20 cellular contexts compared by ENCODE assay signal in the genomic region with DNA sequence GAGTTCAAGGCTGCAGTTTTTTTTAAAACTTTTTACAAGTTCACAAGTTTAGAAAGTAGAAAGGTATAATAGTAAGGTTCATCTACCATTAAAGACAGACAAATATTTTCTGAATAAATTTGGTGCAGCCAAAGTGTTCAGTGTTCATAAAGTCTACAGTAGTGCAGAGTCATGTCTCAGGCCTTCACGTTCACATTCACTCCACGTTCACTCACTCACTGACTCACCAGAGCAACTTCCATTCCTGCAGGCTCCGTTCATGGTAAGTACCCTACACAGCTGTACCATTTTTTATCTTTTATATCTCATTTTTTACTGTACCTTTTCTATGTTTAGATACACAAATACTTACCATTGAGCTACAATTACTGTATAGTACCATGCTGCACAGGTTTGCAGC.
DNase-seq lines count a peak whose midpoint lies in the region; ATAC-seq and TF ChIP-seq lines count a peak whose summit lies in the region.
"Had no signal": no experiment of that assay in that cellular context is flagged by ENCODE, and none has a peak within 500 bp of the region (broad histone marks: within the 10 kb centered on the region; RNA-seq: fewer than 3 reads in every experiment).

No MANE protein-coding gene starts in this region.

- no peak for TF ChIP-seq CTCF in AG04450 (IDR thresholded peaks at IDR 0.05; ENCODE audit: low read depth, low read length)
- no peak for TF ChIP-seq CTCF in HFFc6 (IDR thresholded peaks at IDR 0.05)
- TF ChIP-seq CTCF in WTC11 (IDR thresholded peaks at IDR 0.05), result no peak
- no peak for TF ChIP-seq CTCF in nephron progenitor cell (IDR thresholded peaks at IDR 0.05)

- H3K27me3 Mint-ChIP-seq in HFFc6 (ENCODE audit: insufficient read depth), result no peaks in the 10 kb centered on the region
- no peaks in the 10 kb centered on the region for H3K27me3 Mint-ChIP-seq in WTC11 (ENCODE audit: low read depth)
- H3K27me3 Mint-ChIP-seq in nephron progenitor cell (ENCODE audit: low read depth, poor library complexity), result no peaks in the 10 kb centered on the region
- H3K27me3 Mint-ChIP-seq: activated B cell treated with CpG ODN at 0.5 μM for 24 hours; activated naive CD8-positive, alpha-beta T cell treated with anti-CD3 and anti-CD28 coated beads, Interleukin-2, amount 50 U/mL, for 24 hours; stimulated activated naive B cell treated with anti-CD40 and anti-IgM and Interleukin-4, amounts not matched to agents 10 μg/mL and 1 μg/mL and 100 μg/mL, for 72 hours; type B pancreatic cell had no signal

- H3K36me3 Mint-ChIP-seq in HFFc6 (ENCODE audit: low read depth), result peaks cover 31% of the 10 kb centered on the region
- peaks cover 61% of the 10 kb centered on the region for H3K36me3 Mint-ChIP-seq in WTC11
- H3K36me3 Mint-ChIP-seq in nephron progenitor cell (ENCODE audit: low read depth), result peaks cover 53% of the 10 kb centered on the region

- POLR2A ChIA-PET in AG04450 (lab: Yijun Ruan, JAX) (no interaction called here), WTC11 (lab: Charles Lee) (no interaction called here)

- H3K27ac Mint-ChIP-seq in HFFc6, result peak overlapping the region; percentile 80
- 0 out of 2 replicates have a peak overlapping the region, but pooled peaks have one; percentile 16 for H3K27ac Mint-ChIP-seq in WTC11
- H3K27ac Mint-ChIP-seq in nephron progenitor cell, result no peak overlapping the region
- H3K27ac Mint-ChIP-seq: activated B cell treated with CpG ODN at 0.5 μM for 24 hours; activated naive CD8-positive, alpha-beta T cell treated with anti-CD3 and anti-CD28 coated beads, Interleukin-2, amount 50 U/mL, for 24 hours; activated T-helper 1 cell treated with anti-CD3 and anti-CD28 coated beads, Interleukin-12 subunit alpha, Interleukin-12 subunit beta, Interleukin-2, Interleukin-4 antibody, amounts not matched to agents 30 ng/mL and 10 ng/mL and 1 ng/mL, durations not matched to agents 14 hours and 24 hours and 36 hours; type B pancreatic cell had no signal

- ATAC-seq in WTC11, result no peak
- ATAC-seq: activated naive CD8-positive, alpha-beta T cell treated with anti-CD3 and anti-CD28 coated beads, Interleukin-2, amount 50 U/mL, for 24 hours; stimulated activated naive B cell treated with anti-CD40 and anti-IgM and Interleukin-4, amounts not matched to agents 10 μg/mL and 1 μg/mL and 100 μg/mL, for 72 hours had no signal

- H3K27me3 ChIP-seq in AG04450 (ENCODE audit: control insufficient read depth, insufficient read depth, low read length), result no peaks in the 10 kb centered on the region
- H3K27me3 ChIP-seq: right atrium auricular region had no signal

- no peaks in the 10 kb centered on the region for H3K9me3 Mint-ChIP-seq in HFFc6
- H3K9me3 Mint-ChIP-seq in WTC11, result no peaks in the 10 kb centered on the region
- no peaks in the 10 kb centered on the region for H3K9me3 Mint-ChIP-seq in nephron progenitor cell
- H3K9me3 Mint-ChIP-seq: activated B cell treated with CpG ODN at 0.5 μM for 24 hours; activated naive CD8-positive, alpha-beta T cell treated with anti-CD3 and anti-CD28 coated beads, Interleukin-2, amount 50 U/mL, for 24 hours; activated T-helper 1 cell treated with anti-CD3 and anti-CD28 coated beads, Interleukin-12 subunit alpha, Interleukin-12 subunit beta, Interleukin-2, Interleukin-4 antibody, amounts not matched to agents 30 ng/mL and 10 ng/mL and 1 ng/mL, durations not matched to agents 14 hours and 24 hours and 36 hours; stimulated activated naive B cell treated with anti-CD40 and anti-IgM and Interleukin-4, amounts not matched to agents 10 μg/mL and 1 μg/mL and 100 μg/mL, for 72 hours; type B pancreatic cell had no signal

- H3K4me1 Mint-ChIP-seq in HFFc6 (ENCODE audit: low read depth) (peaks cover 30% of the 10 kb centered on the region), WTC11 (peaks cover 9% of the 10 kb centered on the region), nephron progenitor cell (peaks cover 28% of the 10 kb centered on the region)
- H3K4me1 Mint-ChIP-seq: activated B cell treated with CpG ODN at 0.5 μM for 24 hours; activated naive CD8-positive, alpha-beta T cell treated with anti-CD3 and anti-CD28 coated beads, Interleukin-2, amount 50 U/mL, for 24 hours had no signal

- H3K27ac ChIP-seq in AG04450 (ENCODE audit: low read depth, low read length), result peak overlapping the region; percentile 58
- H3K27ac ChIP-seq: right atrium auricular region had no signal

- CTCF ChIA-PET in AG04450 (lab: Charles Lee), result interaction anchor here (3.0 kb wide), 1 partner anchor 200 kb away, joined by 14 read pairs; no protein-coding TSS in a partner anchor
- CTCF ChIA-PET in WTC11 (lab: Charles Lee), result no interaction called here

- DNase-seq in AG04450 (ENCODE audit: low read depth, low spot score) (peak; percentile 42), HFFc6 (peak; percentile 86), WTC11 (ENCODE audit: low spot score) (no peak), fibroblast of peridontal ligament (ENCODE audit: extremely low read depth) (peak; percentile 53), AML-193 (lab: John Stamatoyannopoulos, UW) (no peak), T-helper 9 cell (no peak), nephron progenitor cell (no peak), NCI-H82 (lab: John Stamatoyannopoulos, UW) (no peak)
- DNase-seq: activated B cell treated with CpG ODN at 0.5 μM for 24 hours; activated naive CD8-positive, alpha-beta T cell treated with anti-CD3 and anti-CD28 coated beads, Interleukin-2, amount 50 U/mL, for 24 hours; caudate nucleus; DMS79 treated with DMSO at 0.1 percent for 48 hours; NCI-H1930; NCI-H446 treated with DMSO at 0.1 percent for 48 hours; SHP77; stimulated activated CD4-positive, alpha-beta T cell treated with anti-CD3 and anti-CD28 coated beads, Interleukin-15, amount 100 ng/mL, for 24 hours; stimulated activated naive B cell treated with anti-CD40 and anti-IgM and Interleukin-4, amounts not matched to agents 10 μg/mL and 1 μg/mL and 100 μg/mL, for 72 hours had no signal

- H3K4me3 ChIP-seq in AG04450 (ENCODE audit: low read depth, low read length), result no peak overlapping the region
- H3K4me3 ChIP-seq: right atrium auricular region had no signal

- peak overlapping the region; percentile 28 for H3K4me3 Mint-ChIP-seq in HFFc6
- no peak overlapping the region for H3K4me3 Mint-ChIP-seq in WTC11
- H3K4me3 Mint-ChIP-seq in nephron progenitor cell, result no peak overlapping the region
- H3K4me3 Mint-ChIP-seq: activated B cell treated with CpG ODN at 0.5 μM for 24 hours; activated naive CD8-positive, alpha-beta T cell treated with anti-CD3 and anti-CD28 coated beads, Interleukin-2, amount 50 U/mL, for 24 hours; activated T-helper 1 cell treated with anti-CD3 and anti-CD28 coated beads, Interleukin-12 subunit alpha, Interleukin-12 subunit beta, Interleukin-2, Interleukin-4 antibody, amounts not matched to agents 30 ng/mL and 10 ng/mL and 1 ng/mL, durations not matched to agents 14 hours and 24 hours and 36 hours; stimulated activated naive B cell treated with anti-CD40 and anti-IgM and Interleukin-4, amounts not matched to agents 10 μg/mL and 1 μg/mL and 100 μg/mL, for 72 hours; type B pancreatic cell had no signal

- H3K9me3 ChIP-seq in AG04450 (ENCODE audit: control insufficient read depth, insufficient read depth, low read length), result no peaks in the 10 kb centered on the region
- H3K9me3 ChIP-seq: right atrium auricular region had no signal

TF ChIP-seq in WTC11, 78 proteins besides CTCF, POLR2A, EP300 and RAD21 (continues in another document):
- TF ChIP-seq ELF4 (CRISPR knock-in tag; IDR thresholded peaks at IDR 0.05; ENCODE audit: low read depth) (no peak), E2F1 (CRISPR knock-in tag; IDR thresholded peaks at IDR 0.05) (no peak), HMGA2 (CRISPR knock-in tag; IDR thresholded peaks at IDR 0.05) (no peak), ZNF425 (CRISPR knock-in tag; conservative IDR thresholded peaks at IDR 0.05) (no peak), RORB (CRISPR knock-in tag; IDR thresholded peaks at IDR 0.05) (no peak), NFATC4 (CRISPR knock-in tag; IDR thresholded peaks at IDR 0.05) (no peak), GABPB1 (CRISPR knock-in tag; IDR thresholded peaks at IDR 0.05) (no peak), JAZF1 (CRISPR knock-in tag; IDR thresholded peaks at IDR 0.05) (no peak), CREM (CRISPR knock-in tag; IDR thresholded peaks at IDR 0.05) (no peak)
- TF ChIP-seq, protein P1, sequence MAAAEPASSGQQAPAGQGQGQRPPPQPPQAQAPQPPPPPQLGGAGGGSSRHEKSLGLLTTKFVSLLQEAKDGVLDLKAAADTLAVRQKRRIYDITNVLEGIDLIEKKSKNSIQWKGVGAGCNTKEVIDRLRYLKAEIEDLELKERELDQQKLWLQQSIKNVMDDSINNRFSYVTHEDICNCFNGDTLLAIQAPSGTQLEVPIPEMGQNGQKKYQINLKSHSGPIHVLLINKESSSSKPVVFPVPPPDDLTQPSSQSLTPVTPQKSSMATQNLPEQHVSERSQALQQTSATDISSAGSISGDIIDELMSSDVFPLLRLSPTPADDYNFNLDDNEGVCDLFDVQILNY (CRISPR knock-in tag; IDR thresholded peaks at IDR 0.05), result no peak

Comparison
In these comparisons a context has a peak if more than half of its experiments do, and no peak if none do; other contexts are left out.
1. DNase-seq: peak in AG04450 (single experiment), HFFc6 (single experiment) and fibroblast of peridontal ligament (single experiment); none in WTC11 (single experiment), AML-193 (0 of 2), T-helper 9 cell (single experiment), nephron progenitor cell (single experiment) and NCI-H82 (single experiment).